9 cellular contexts compared by ENCODE assay signal in the genomic region with DNA sequence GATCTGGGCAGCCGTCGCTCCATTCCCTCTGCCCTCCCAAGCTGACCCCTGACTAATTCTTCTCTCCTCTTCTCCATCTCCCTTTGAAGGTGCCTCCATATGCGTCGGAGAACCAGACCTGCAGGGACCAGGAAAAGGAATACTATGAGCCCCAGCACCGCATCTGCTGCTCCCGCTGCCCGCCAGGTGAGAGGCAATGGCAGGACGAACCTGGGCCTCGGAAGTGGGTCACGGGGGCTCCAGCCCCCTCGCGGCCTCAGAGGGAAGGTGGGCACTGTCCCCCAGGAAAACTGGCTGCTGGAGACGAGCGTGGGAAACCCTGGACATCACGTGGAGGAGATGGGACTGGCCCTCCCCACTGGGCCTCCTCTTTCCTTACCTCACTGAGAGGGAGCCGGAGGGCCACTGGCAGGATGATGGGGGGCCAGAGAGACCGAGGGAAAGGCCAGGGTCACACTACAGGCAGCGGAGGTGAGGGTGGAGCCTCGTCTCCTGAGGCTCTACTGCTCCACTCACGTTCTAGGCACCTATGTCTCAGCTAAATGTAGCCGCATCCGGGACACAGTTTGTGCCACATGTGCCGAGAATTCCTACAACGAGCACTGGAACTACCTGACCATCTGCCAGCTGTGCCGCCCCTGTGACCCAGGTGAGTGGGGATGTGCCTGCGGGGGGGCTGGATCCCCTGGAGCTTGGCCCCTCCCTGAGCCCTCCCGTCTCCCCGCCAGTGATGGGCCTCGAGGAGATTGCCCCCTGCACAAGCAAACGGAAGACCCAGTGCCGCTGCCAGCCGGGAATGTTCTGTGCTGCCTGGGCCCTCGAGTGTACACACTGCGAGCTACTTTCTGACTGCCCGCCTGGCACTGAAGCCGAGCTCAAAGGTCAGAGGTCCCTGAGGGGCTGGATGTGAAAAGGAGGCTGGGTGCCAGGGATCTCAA. TPM values are rescaled to one million over a fixed set of nuclear protein-coding genes. Genes with fewer than 3 reads are reported as not detected.
DNase-seq lines count a peak whose midpoint lies in the region; ATAC-seq and TF ChIP-seq lines count a peak whose summit lies in the region.
"Had no signal": no experiment of that assay in that cellular context is flagged by ENCODE, and none has a peak within 500 bp of the region (broad histone marks: within the 10 kb centered on the region; RNA-seq: fewer than 3 reads in every experiment).

No MANE protein-coding gene starts in this region.

- H3K27me3 Mint-ChIP-seq in activated naive CD8-positive, alpha-beta T cell treated with anti-CD3 and anti-CD28 coated beads, Interleukin-2, amount 50 U/mL, for 24 hours = peaks cover 20% of the 10 kb centered on the region

- peaks cover 6% of the 10 kb centered on the region for H3K4me1 Mint-ChIP-seq in activated naive CD8-positive, alpha-beta T cell treated with anti-CD3 and anti-CD28 coated beads, Interleukin-2, amount 50 U/mL, for 24 hours

- H3K4me3 ChIP-seq in right atrium auricular region (peak overlapping the region; percentile 78 to 82), skeletal muscle cell (ENCODE audit: low read depth, low read length) (peak overlapping the region; percentile 66)

- H3K9me3 Mint-ChIP-seq in activated naive CD8-positive, alpha-beta T cell treated with anti-CD3 and anti-CD28 coated beads, Interleukin-2, amount 50 U/mL, for 24 hours = no peaks in the 10 kb centered on the region

- no peak overlapping the region for H3K27ac Mint-ChIP-seq in activated naive CD8-positive, alpha-beta T cell treated with anti-CD3 and anti-CD28 coated beads, Interleukin-2, amount 50 U/mL, for 24 hours

- H3K9me3 ChIP-seq in right atrium auricular region = no peaks in the 10 kb centered on the region

- H3K36me3 Mint-ChIP-seq in activated naive CD8-positive, alpha-beta T cell treated with anti-CD3 and anti-CD28 coated beads, Interleukin-2, amount 50 U/mL, for 24 hours (ENCODE audit: low read depth) = no peaks in the 10 kb centered on the region

- H3K27me3 ChIP-seq in right atrium auricular region = no peaks in the 10 kb centered on the region

- no peak for ATAC-seq in activated naive CD8-positive, alpha-beta T cell treated with anti-CD3 and anti-CD28 coated beads, Interleukin-2, amount 50 U/mL, for 24 hours

- H3K4me3 Mint-ChIP-seq in activated naive CD8-positive, alpha-beta T cell treated with anti-CD3 and anti-CD28 coated beads, Interleukin-2, amount 50 U/mL, for 24 hours = peak overlapping the region; percentile 30

- H3K27ac ChIP-seq in right atrium auricular region = peak overlapping the region; percentile 91 to 95

- peaks cover 0 to 36% of the 10 kb centered on the region in 2 donors for H3K4me1 ChIP-seq in right atrium auricular region

- TF ChIP-seq CTCF in right atrium auricular region (IDR thresholded peaks at IDR 0.05) = no peak

- DNase-seq in DMS53 (lab: John Stamatoyannopoulos, UW) = peak; percentile 77
- DNase-seq in activated naive CD8-positive, alpha-beta T cell treated with anti-CD3 and anti-CD28 coated beads, Interleukin-2, amount 50 U/mL, for 24 hours = no peak
- DNase-seq in right atrium auricular region (ENCODE audit: low spot score) = no peak
- no peak for DNase-seq in skeletal muscle cell (ENCODE audit: low read depth)
- DNase-seq in activated CD4-positive, CD25-positive, alpha-beta regulatory T cell treated with anti-CD3 and anti-CD28 coated beads, Interleukin-2, amount 50 U/mL, for 72 hours = no peak
- DNase-seq in hypothalamus (lab: John Stamatoyannopoulos, UW) = no peak
- DNase-seq in DMS153 treated with DMSO at 0.1 percent for 48 hours (lab: John Stamatoyannopoulos, UW; ENCODE audit: unreplicated experiment) = no peak
- DNase-seq in OCI-M2 (lab: John Stamatoyannopoulos, UW; ENCODE audit: unreplicated experiment) = no peak

- peaks cover 30% of the 10 kb centered on the region for H3K36me3 ChIP-seq in right atrium auricular region

RNA-seq across cellular contexts. Expression of a gene that starts 0.8 kb away (rescaled TPM):
- 10 to 100 TPM; 63.6 to 72.1 TPM for total RNA-seq in right atrium auricular region

RNA-seq across cellular contexts. Expression of a gene that starts 9.4 kb away (rescaled TPM):
- 10 to 100 TPM in 1 of 2 donors, 1 to 10 TPM in 1; 2.7 to 18.7 TPM for total RNA-seq in right atrium auricular region

RNA-seq across cellular contexts. Expression of a gene that starts 42.9 kb away (rescaled TPM):
- 100 to 1,000 TPM in 1 of 2 donors, 10 to 100 TPM in 1; 62.9 to 176 TPM for total RNA-seq in right atrium auricular region

RNA-seq across cellular contexts. Expression of a gene that starts 60.0 kb away (rescaled TPM):
- 1 to 10 TPM in 1 of 2 donors, not detected in 1; 1.1 TPM for total RNA-seq in right atrium auricular region
- total RNA-seq: pulmonary artery endothelial cell had no signal
